Comparison of ENCODE assay signal across 8 cellular contexts in genomic region chr16:80526418-80527061, GRCh38. TPM values are rescaled to one million over a fixed set of nuclear protein-coding genes. Genes with fewer than 3 reads are reported as not detected.
DNase-seq lines count a peak whose midpoint lies in the region; ATAC-seq and TF ChIP-seq lines count a peak whose summit lies in the region.

No MANE protein-coding gene starts in this region.

- H3K27ac ChIP-seq in neural cell (ENCODE audit: low read length) (no peak overlapping the region), transverse colon (no peak overlapping the region)

- no peak for TF ChIP-seq EP300 in neural cell (conservative IDR thresholded peaks at IDR 0.05; ENCODE audit: poor library complexity, severe bottlenecking)
- TF ChIP-seq EP300 in transverse colon (IDR thresholded peaks at IDR 0.05; ENCODE audit: low read depth), result no peak

- peak; percentile 68 for ATAC-seq in HG02678 (IDR thresholded peaks at IDR 0.05; ENCODE audit: unreplicated experiment)

- no peaks in the 10 kb centered on the region for H3F3A ChIP-seq in neural cell (ENCODE audit: insufficient read depth, low read length, poor library complexity, severe bottlenecking)

- no peaks in the 10 kb centered on the region for H3K79me2 ChIP-seq in neural cell (replicated peaks; ENCODE audit: insufficient read depth, low read length)

- H3K4me3 ChIP-seq in epithelial cell of esophagus (ENCODE audit: low read length) (no peak overlapping the region), neural cell (ENCODE audit: low read length) (no peak overlapping the region), transverse colon (no peak overlapping the region)

- H3K9me3 ChIP-seq in neural cell (ENCODE audit: low read length) (no peaks in the 10 kb centered on the region), transverse colon (no peaks in the 10 kb centered on the region)

- H3K4me2 ChIP-seq in neural cell (ENCODE audit: low read length), result no peak overlapping the region

- H3K9me2 ChIP-seq in neural cell (ENCODE audit: insufficient read depth, low read length), result no peaks in the 10 kb centered on the region

- peaks cover 0 to 7% (median 0%) of the 10 kb centered on the region in 4 donors for H3K4me1 ChIP-seq in transverse colon

- intact Hi-C loops in transverse colon (cut with DNase I; ENCODE audit: low total_unique reads), result no loop called here

- H3K27me3 ChIP-seq in neural cell (ENCODE audit: insufficient read depth, low read depth, low read length) (no peaks in the 10 kb centered on the region), transverse colon (peaks cover 3% of the 10 kb centered on the region)

- H3K36me3 ChIP-seq in neural cell (ENCODE audit: insufficient read depth, low read length) (no peaks in the 10 kb centered on the region), transverse colon (no peaks in the 10 kb centered on the region)

- in situ Hi-C loops in transverse colon (cut with MboI; ENCODE audit: low pct_ligation_motif_present in 1 of 4, low pct_unique_long_range_greater_than_20kb in 1 of 4, low sequenced_read_pairs in 3 of 4), result loop anchor here (25.0 kb wide), 2 partner anchors 286 to 1211 kb away; partner anchors contain the start of gene CDYL2 (in 4 of the 4)

- DNase-seq in NCI-H2081 (lab: John Stamatoyannopoulos, UW), result peak; percentile 6 to 11
- DNase-seq in NCI-H2081 treated with DMSO at 0.1 percent for 48 hours (lab: John Stamatoyannopoulos, UW), result no peak
- DNase-seq in NCI-H748 treated with DMSO at 0.1 percent for 48 hours (lab: John Stamatoyannopoulos, UW), result peak; percentile 30
- DNase-seq in activated CD8-positive, alpha-beta memory T cell treated with anti-CD3 and anti-CD28 coated beads for 4 hours (ENCODE audit: low read depth in 2 of 2), result peak; percentile 9 to 18
- DNase-seq in epithelial cell of esophagus (ENCODE audit: low read depth), result peak; percentile 69
- DNase-seq in transverse colon, result peak; percentile 42

- H2AFZ ChIP-seq in neural cell (ENCODE audit: low read depth, low read length), result no peak overlapping the region

- TF ChIP-seq POLR2A in transverse colon (IDR thresholded peaks at IDR 0.05), result no peak

- TF ChIP-seq CTCF in epithelial cell of esophagus (IDR thresholded peaks at IDR 0.05; ENCODE audit: insufficient read depth, low read depth, low read length, missing control alignments) (peak; percentile 92), neural cell (IDR thresholded peaks at IDR 0.05; ENCODE audit: poor library complexity, severe bottlenecking) (peak; percentile 87), transverse colon (IDR thresholded peaks at IDR 0.05) (peak; percentile 65 to 84 (median 77))

- peak; percentile 90 for TF ChIP-seq RAD21 in neural cell (conservative IDR thresholded peaks at IDR 0.05)

- WGBS in transverse colon (ENCODE audit: low coverage in 1 of 2), 2 donors, result 20 to 34% methylated on average over 6 of the region's 6 CpGs

- H3K9ac ChIP-seq in neural cell (ENCODE audit: low read length), result no peak overlapping the region

- H4K20me1 ChIP-seq in neural cell (ENCODE audit: insufficient read depth), result no peaks in the 10 kb centered on the region

TF ChIP-seq in neural cell, 6 proteins besides CTCF, POLR2A, EP300 and RAD21:
- TF ChIP-seq SMC3 (conservative IDR thresholded peaks at IDR 0.05; ENCODE audit: poor library complexity), result peak; percentile 79
- no peak for TF ChIP-seq REST (IDR thresholded peaks at IDR 0.05; ENCODE audit: borderline replicate concordance)

RNA-seq across cellular contexts. Expression of gene DYNLRB2, which starts 14.3 kb away (rescaled TPM):
- not detected in 2 replicates for polyA plus RNA-seq in neural cell
- polyA minus RNA-seq in neural cell, result not detected in 2 replicates
- not detected for total RNA-seq in transverse colon
